13 cellular contexts compared by ENCODE assay signal in genomic region chr1:16112558-16113555, GRCh38. TPM values are rescaled to one million over a fixed set of nuclear protein-coding genes. Genes with fewer than 3 reads are reported as not detected.
DNase-seq lines count a peak whose midpoint lies in the region; ATAC-seq and TF ChIP-seq lines count a peak whose summit lies in the region.
"Had no signal": no experiment of that assay in that cellular context is flagged by ENCODE, and none has a peak within 500 bp of the region (broad histone marks: within the 10 kb centered on the region; RNA-seq: fewer than 3 reads in every experiment).

No MANE protein-coding gene starts in this region.

- no peak for ATAC-seq in GM21529 (IDR thresholded peaks at IDR 0.05; ENCODE audit: unreplicated experiment)

- TF ChIP-seq CTCF in neural crest cell (conservative IDR thresholded peaks at IDR 0.05) (no peak), GM20000 (IDR thresholded peaks at IDR 0.05; ENCODE audit: extremely low read depth, missing control alignments) (no peak)

- H3K9me3 Mint-ChIP-seq in neural crest cell = no peaks in the 10 kb centered on the region

- peaks cover 3% of the 10 kb centered on the region for H3K36me3 Mint-ChIP-seq in neural crest cell (ENCODE audit: low read depth)

- no peak overlapping the region for H3K27ac Mint-ChIP-seq in neural crest cell (ENCODE audit: unreplicated experiment)

- peaks cover 4% of the 10 kb centered on the region for H3K27me3 Mint-ChIP-seq in neural crest cell (ENCODE audit: low read depth)

- H3K4me3 Mint-ChIP-seq in neural crest cell = no peak overlapping the region

- DNase-seq in AG08396 (ENCODE audit: low spot score) (peak; percentile 62), LHCN-M2 (ENCODE audit: low read depth) (peak; percentile 55), hepatic stellate cell (ENCODE audit: low spot score) (peak; percentile 63), neural crest cell (ENCODE audit: low read depth, low spot score) (peak; percentile 30), NCI-H1694 treated with DMSO at 0.1 percent for 48 hours (lab: John Stamatoyannopoulos, UW) (no peak), CD1c-positive myeloid dendritic cell (ENCODE audit: extremely low spot score) (no peak), GM20000 (ENCODE audit: low spot score) (no peak)
- DNase-seq: activated CD4-positive, alpha-beta T cell treated with anti-CD3 and anti-CD28 coated beads for 1 hour; amniotic stem cell; foreskin fibroblast; T-helper 1 cell had no signal

- peaks cover 24% of the 10 kb centered on the region for H3K4me1 Mint-ChIP-seq in neural crest cell

RNA-seq across cellular contexts. Expression of gene FAM131C, which starts 39.4 kb away (rescaled TPM):
- total RNA-seq in LHCN-M2 (2014; rRNA removed) (0.63 and 1.4 TPM in 2 replicates), neural crest cell (0.48 and 0.68 TPM in 2 replicates)
- 0.60 TPM for polyA plus RNA-seq in LHCN-M2 (2012)
- total RNA-seq: omental fat pad had no signal

RNA-seq across cellular contexts. Expression of gene EPHA2, which starts 43.0 kb away (rescaled TPM):
- total RNA-seq in LHCN-M2 (2014; rRNA removed) (60.1 and 73.1 TPM in 2 replicates), neural crest cell (21.7 and 25.0 TPM in 2 replicates)
- polyA plus RNA-seq in LHCN-M2 (2012) = 49.4 TPM

Comparison
In these comparisons a context has a peak if more than half of its experiments do, and no peak if none do; other contexts are left out.
1. DNase-seq: peak in AG08396 (single experiment), LHCN-M2 (single experiment), hepatic stellate cell (single experiment) and neural crest cell (single experiment); none in NCI-H1694 treated with DMSO at 0.1 percent for 48 hours (single experiment), CD1c-positive myeloid dendritic cell (single experiment) and GM20000 (single experiment).